8 cellular contexts compared by ENCODE assay signal in genomic region chr12:124767075-124767821, GRCh38.
DNase-seq lines count a peak whose midpoint lies in the region; ATAC-seq lines count a peak whose summit lies in the region.

No MANE protein-coding gene starts in this region.

- DNase-seq in AG08395 (ENCODE audit: low spot score) (peak; percentile 77), NCI-H446 treated with DMSO at 0.1 percent for 48 hours (lab: John Stamatoyannopoulos, UW) (peak; percentile 47), memory B cell (ENCODE audit: low spot score in 2 of 2) (peak; percentile 88 to 93)
- DNase-seq in activated CD4-positive, alpha-beta T cell treated with anti-CD3 and anti-CD28 coated beads, Interleukin-2, amount 50 U/mL, for 1 hour: peak; percentile 81
- DNase-seq in stimulated activated CD8-positive, alpha-beta memory T cell treated with anti-CD3 and anti-CD28 coated beads, Interleukin-15, amount 100 ng/mL, for 4 hours (ENCODE audit: low read depth in 2 of 2): peak; percentile 55 to 63

- H3K4me1 Mint-ChIP-seq in dendritic cell treated with granulocyte-macrophage colony-stimulating factor and Interleukin-4, amounts not matched to agents 40 ng/mL and 50 ng/mL, for 4 days (ENCODE audit: low read depth): peaks cover 59% of the 10 kb centered on the region
- H3K4me1 Mint-ChIP-seq in memory B cell: peaks cover 9% of the 10 kb centered on the region

- H3K27me3 Mint-ChIP-seq in dendritic cell treated with granulocyte-macrophage colony-stimulating factor and Interleukin-4, amounts not matched to agents 40 ng/mL and 50 ng/mL, for 4 days: peaks cover 10% of the 10 kb centered on the region
- peaks cover 13% of the 10 kb centered on the region for H3K27me3 Mint-ChIP-seq in memory B cell

- H3K4me3 Mint-ChIP-seq in dendritic cell treated with granulocyte-macrophage colony-stimulating factor and Interleukin-4, amounts not matched to agents 40 ng/mL and 50 ng/mL, for 4 days: no peak overlapping the region
- H3K4me3 Mint-ChIP-seq in memory B cell: no peak overlapping the region

- intact Hi-C loops in dendritic cell treated with granulocyte-macrophage colony-stimulating factor and Interleukin-4, amounts not matched to agents 40 ng/mL and 50 ng/mL, for 4 days (cut with micrococcal nuclease): loop anchor here (1.0 to 5.0 kb wide), 2 partner anchors 85 to 199 kb away; no protein-coding TSS in a partner anchor

- peaks cover 7% of the 10 kb centered on the region for H3K9me3 Mint-ChIP-seq in dendritic cell treated with granulocyte-macrophage colony-stimulating factor and Interleukin-4, amounts not matched to agents 40 ng/mL and 50 ng/mL, for 4 days
- H3K9me3 Mint-ChIP-seq in memory B cell: peaks cover 6% of the 10 kb centered on the region

- H3K27ac Mint-ChIP-seq in dendritic cell treated with granulocyte-macrophage colony-stimulating factor and Interleukin-4, amounts not matched to agents 40 ng/mL and 50 ng/mL, for 4 days: peak overlapping the region; percentile 64
- peak overlapping the region; percentile 9 for H3K27ac Mint-ChIP-seq in memory B cell

- H3K36me3 Mint-ChIP-seq in dendritic cell treated with granulocyte-macrophage colony-stimulating factor and Interleukin-4, amounts not matched to agents 40 ng/mL and 50 ng/mL, for 4 days (ENCODE audit: low read depth): peaks cover 7% of the 10 kb centered on the region
- peaks cover 4% of the 10 kb centered on the region for H3K36me3 Mint-ChIP-seq in memory B cell

- peak; percentile 64 for ATAC-seq in GM18517 (IDR thresholded peaks at IDR 0.05; ENCODE audit: unreplicated experiment)
- peak; percentile 59 for ATAC-seq in HG03064 (IDR thresholded peaks at IDR 0.05; ENCODE audit: low read depth, unreplicated experiment)
- ATAC-seq in memory B cell (ENCODE audit: low read depth): peak; percentile 88

Comparison
In these comparisons a context has a peak if more than half of its experiments do, and no peak if none do; other contexts are left out.
1. Peak in every context shown above with its lines: DNase-seq and ATAC-seq.